In the genomic region with DNA sequence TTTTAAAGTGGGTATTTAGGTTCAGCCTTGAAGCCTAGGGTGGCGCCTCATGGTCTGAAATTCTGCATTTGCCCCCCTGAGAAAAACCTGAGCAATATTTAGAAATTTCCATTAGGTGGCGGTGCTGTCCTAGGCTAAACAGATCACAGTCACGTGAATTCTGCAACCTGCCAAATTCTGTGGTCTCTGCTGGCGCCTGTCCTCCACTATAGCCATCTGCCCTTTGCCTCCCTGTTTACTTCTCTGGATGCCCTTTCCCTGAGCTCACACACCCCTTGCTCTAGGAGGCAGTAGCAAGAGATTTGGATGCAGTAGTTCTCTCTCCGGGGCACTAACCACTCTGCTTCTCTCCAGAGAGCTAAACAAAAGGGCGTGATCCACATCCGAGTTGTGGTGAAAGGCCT, we compare ENCODE assay signal across 1 cellular context.
A peak's percentile ranks its signal among the peaks of the same experiment; 100 is the strongest.
TF ChIP-seq lines count a peak whose summit lies in the region.

No MANE protein-coding gene starts in this region.

TF ChIP-seq in IMR-90, 13 proteins besides CTCF, POLR2A, EP300 and RAD21:
- TF ChIP-seq, protein P1, sequence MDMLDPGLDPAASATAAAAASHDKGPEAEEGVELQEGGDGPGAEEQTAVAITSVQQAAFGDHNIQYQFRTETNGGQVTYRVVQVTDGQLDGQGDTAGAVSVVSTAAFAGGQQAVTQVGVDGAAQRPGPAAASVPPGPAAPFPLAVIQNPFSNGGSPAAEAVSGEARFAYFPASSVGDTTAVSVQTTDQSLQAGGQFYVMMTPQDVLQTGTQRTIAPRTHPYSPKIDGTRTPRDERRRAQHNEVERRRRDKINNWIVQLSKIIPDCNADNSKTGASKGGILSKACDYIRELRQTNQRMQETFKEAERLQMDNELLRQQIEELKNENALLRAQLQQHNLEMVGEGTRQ (IDR thresholded peaks at IDR 0.05; ENCODE audit: low read depth, low read length): peak; percentile 73
- TF ChIP-seq SMC3 (IDR thresholded peaks at IDR 0.05; ENCODE audit: low read depth, low read length) (peak; percentile 66), MAZ (IDR thresholded peaks at IDR 0.05; ENCODE audit: borderline replicate concordance, low read depth, low read length) (no peak), BHLHE40 (IDR thresholded peaks at IDR 0.05; ENCODE audit: low read depth, low read length) (peak; percentile 97)
